Comparison of ENCODE assay signal across 1 cellular context in genomic region chr2:148023861-148024260, GRCh38.
TF ChIP-seq lines count a peak whose summit lies in the region.

No MANE protein-coding gene starts in this region.

TF ChIP-seq in SK-N-SH, 30 proteins besides CTCF, POLR2A, EP300 and RAD21 (continued from another document):
- TF ChIP-seq REST (IDR thresholded peaks at IDR 0.05; ENCODE audit: low read depth, low read length), result no peak
- no peak for TF ChIP-seq SMC3 (IDR thresholded peaks at IDR 0.05; ENCODE audit: low read depth, low read length)
- TF ChIP-seq FOSL2 (IDR thresholded peaks at IDR 0.05; ENCODE audit: borderline replicate concordance, low read depth), result no peak
- TF ChIP-seq FOXJ3 (CRISPR knock-in tag; IDR thresholded peaks at IDR 0.05), result no peak
